ENCODE assay signal across 10 cellular contexts in genomic region chr6:137816133-137816579, GRCh38. TPM values are rescaled to one million over a fixed set of nuclear protein-coding genes. Genes with fewer than 3 reads are reported as not detected.
A peak's percentile ranks its signal among the peaks of the same experiment; 100 is the strongest.
DNase-seq lines count a peak whose midpoint lies in the region; ATAC-seq and TF ChIP-seq lines count a peak whose summit lies in the region.
"Had no signal": no experiment of that assay in that cellular context is flagged by ENCODE, and none has a peak within 500 bp of the region (broad histone marks: within the 10 kb centered on the region; RNA-seq: fewer than 3 reads in every experiment).

No MANE protein-coding gene starts in this region.

- no peaks in the 10 kb centered on the region for H3K27me3 ChIP-seq in mammary epithelial cell (ENCODE audit: insufficient read depth, low read length)

- no peaks in the 10 kb centered on the region for H3K36me3 ChIP-seq in mammary epithelial cell (ENCODE audit: insufficient read depth, low read length)

- peak overlapping the region; percentile 22 for H2AFZ ChIP-seq in mammary epithelial cell (ENCODE audit: low read depth, low read length)

- no TSS peak for BruUV-seq in mammary epithelial cell (replicated peaks; lab: Mats Ljungman, UMichigan)

- no peaks in the 10 kb centered on the region for H3K79me2 ChIP-seq in mammary epithelial cell (ENCODE audit: insufficient read depth, low read length)

- peak; percentile 41 for ATAC-seq in GM19023 (IDR thresholded peaks at IDR 0.05; ENCODE audit: unreplicated experiment)
- ATAC-seq in HG03457 (IDR thresholded peaks at IDR 0.05; ENCODE audit: unreplicated experiment) = peak; percentile 40
- ATAC-seq in HG03025 (IDR thresholded peaks at IDR 0.05; ENCODE audit: low FRiP score, unreplicated experiment) = no peak

- CTCF ChIA-PET in mammary epithelial cell (lab: Charles Lee; ENCODE audit: low non-redundant PET) = no interaction called here

- WGBS in mammary epithelial cell (ENCODE audit: low coverage, missing lambda C conversion rate) = 66% methylated on average over 6 of the region's 6 CpGs

- in situ Hi-C loops in mammary epithelial cell (cut with MboI; ENCODE audit: low sequenced_read_pairs in 2 of 2) = no loop called here

- H3K4me2 ChIP-seq in mammary epithelial cell (ENCODE audit: insufficient read depth, low read depth, low read length) = no peak overlapping the region

- no peak overlapping the region for H3K4me3 ChIP-seq in mammary epithelial cell (replicated peaks in 1 of 3; ENCODE audit: insufficient read depth in 1 of 3, low read depth in 2 of 3, low read length in 3 of 3)

- DNase-seq in CD1c-positive myeloid dendritic cell (ENCODE audit: extremely low spot score) = peak; percentile 84
- no peak for DNase-seq in mammary epithelial cell
- DNase-seq in DMS 273 (lab: John Stamatoyannopoulos, UW; ENCODE audit: unreplicated experiment) = no peak
- DNase-seq in KG1 (lab: John Stamatoyannopoulos, UW) = no peak
- DNase-seq in stimulated activated CD4-positive, alpha-beta T cell treated with anti-CD3 and anti-CD28 coated beads, Interleukin-4, amount 100 ng/mL, for 4 hours = no peak
- DNase-seq: Calu3, NCI-H1105 treated with DMSO at 0.1 percent for 48 hours had no signal

- dilution Hi-C loops in mammary epithelial cell (cut with HindIII; ENCODE audit: low sequenced_read_pairs) = no loop called here

- no peak overlapping the region for H3K27ac ChIP-seq in mammary epithelial cell (ENCODE audit: insufficient read depth, low read depth, low read length)

- H4K20me1 ChIP-seq in mammary epithelial cell (ENCODE audit: insufficient read depth, low read length) = no peaks in the 10 kb centered on the region

- TF ChIP-seq CTCF in mammary epithelial cell (conservative IDR thresholded peaks at IDR 0.05 in 1 of 2, IDR thresholded peaks at IDR 0.05 in 1 of 2; ENCODE audit: extremely low read depth in 1 of 2, insufficient read depth in 1 of 2, low read depth in 1 of 2, low read length in 2 of 2) = no peak

- H3K4me1 ChIP-seq in mammary epithelial cell (ENCODE audit: insufficient read depth, low read length) = peaks cover 22% of the 10 kb centered on the region

- H3K9me3 ChIP-seq in mammary epithelial cell (replicated peaks; ENCODE audit: insufficient read depth, low read length) = no peaks in the 10 kb centered on the region

- intact Hi-C loops in mammary epithelial cell (cut with micrococcal nuclease) = no loop called here

- H3K9ac ChIP-seq in mammary epithelial cell (ENCODE audit: insufficient read depth, low read length) = no peak overlapping the region

RNA-seq across cellular contexts. Expression of gene TNFAIP3, which starts 50.9 kb away (rescaled TPM):
- 100 to 1,000 TPM in 1 of 2 donors, 1 to 10 TPM in 1; 5.2 to 117 TPM for total RNA-seq in mammary epithelial cell
- polyA plus RNA-seq in mammary epithelial cell = 12.2 TPM
- polyA minus RNA-seq in mammary epithelial cell = 14.5 TPM
